In the genomic region with DNA sequence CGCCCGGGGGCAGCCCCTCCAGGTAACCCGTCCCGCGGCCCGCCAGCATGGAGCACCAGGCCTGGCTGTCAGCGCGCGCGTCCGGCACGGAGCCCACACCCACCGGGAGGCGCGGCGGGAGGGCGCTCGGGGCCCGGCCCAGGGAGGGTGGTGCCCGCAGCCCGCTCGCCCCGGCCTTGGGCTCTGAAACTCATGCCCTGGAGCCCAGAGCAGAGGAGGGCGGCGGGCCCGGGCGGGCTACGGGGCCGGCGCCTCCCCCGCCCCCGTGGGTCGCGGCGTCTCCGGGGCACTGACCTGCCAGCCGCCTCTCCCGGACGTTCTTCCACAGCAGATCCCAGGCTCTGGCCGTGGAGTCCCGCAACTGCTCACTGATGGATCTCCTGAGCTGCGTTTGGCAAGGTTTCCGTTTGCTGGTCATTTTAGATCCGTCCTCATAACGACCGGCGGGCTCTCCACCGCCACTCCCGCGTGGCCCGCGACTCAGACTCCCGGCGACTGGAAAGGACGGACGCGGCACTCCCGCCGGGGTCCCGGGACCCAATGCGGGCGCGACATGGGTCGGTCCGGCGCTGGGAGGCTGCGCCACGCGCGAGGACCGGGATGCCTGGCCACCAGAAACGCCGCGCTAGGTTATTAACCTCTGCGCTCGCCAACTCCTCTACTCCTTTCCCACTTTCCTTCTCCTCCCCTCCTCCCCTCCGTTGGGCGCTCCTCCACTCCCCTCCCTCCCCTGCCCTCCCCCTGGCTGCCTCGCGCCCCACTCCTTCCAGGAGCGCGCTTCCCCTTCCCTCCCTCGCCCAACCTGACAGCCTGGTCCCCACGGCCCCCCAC, we compare ENCODE assay signal across 8 cellular contexts.
A peak's percentile ranks its signal among the peaks of the same experiment; 100 is the strongest.
DNase-seq lines count a peak whose midpoint lies in the region; ATAC-seq and TF ChIP-seq lines count a peak whose summit lies in the region.

No MANE protein-coding gene starts in this region.

- H3K27me3 Mint-ChIP-seq in CD14-positive monocyte (ENCODE audit: low read depth in 3 of 3) (peaks cover 0 to 3% (median 2%) of the 10 kb centered on the region in 3 donors), nephron progenitor cell (ENCODE audit: low read depth, poor library complexity) (peaks cover 67% of the 10 kb centered on the region)

- POLR2A ChIA-PET in Panc1 (lab: Charles Lee), result no interaction called here

- CTCF ChIA-PET in Panc1 (lab: Charles Lee), result no interaction called here

- H3K4me1 ChIP-seq in Panc1 (ENCODE audit: control insufficient read depth, insufficient read depth, low read length), result no peaks in the 10 kb centered on the region

- no peaks in the 10 kb centered on the region for H3K36me3 ChIP-seq in Panc1 (ENCODE audit: control insufficient read depth, insufficient read depth, low read length)

- peak; percentile 46 for DNase-seq in CD14-positive monocyte (ENCODE audit: low spot score)
- DNase-seq in Panc1 (ENCODE audit: low read depth, low spot score), result no peak
- DNase-seq in fibroblast of pulmonary artery (ENCODE audit: low read depth), result peak; percentile 52
- peak; percentile 42 for DNase-seq in nephron progenitor cell
- no peak for DNase-seq in cerebellar nuclear complex (lab: John Stamatoyannopoulos, UW)
- no peak for DNase-seq in GM19240 (ENCODE audit: insufficient read length, low spot score)
- DNase-seq in T-helper 2 cell, result no peak

- H3K4me3 Mint-ChIP-seq in CD14-positive monocyte (peak overlapping the region; percentile 88 to 94), nephron progenitor cell (peak overlapping the region; percentile 82)

- peak overlapping the region in 6 of 7 donors; percentile 70 to 88 (median 79) for H3K27ac Mint-ChIP-seq in CD14-positive monocyte
- no peak overlapping the region for H3K27ac Mint-ChIP-seq in nephron progenitor cell

- H3K9me3 Mint-ChIP-seq in CD14-positive monocyte (peaks cover 0 to 1% (median 0%) of the 10 kb centered on the region in 7 donors), nephron progenitor cell (peaks cover 4% of the 10 kb centered on the region)

- no peaks in the 10 kb centered on the region for H3K9me3 ChIP-seq in Panc1 (ENCODE audit: control insufficient read depth, insufficient read depth, low read depth, low read length)

- no peak for TF ChIP-seq CTCF in CD14-positive monocyte (IDR thresholded peaks at IDR 0.05)
- TF ChIP-seq CTCF in Panc1 (IDR thresholded peaks at IDR 0.05), result no peak
- no peak for TF ChIP-seq CTCF in fibroblast of pulmonary artery (IDR thresholded peaks at IDR 0.05; ENCODE audit: low read length, missing control alignments)
- no peak for TF ChIP-seq CTCF in nephron progenitor cell (IDR thresholded peaks at IDR 0.05)

- ATAC-seq in Panc1 (peak; percentile 81), HG03196 (IDR thresholded peaks at IDR 0.05; ENCODE audit: unreplicated experiment) (no peak)

- no TSS peak for BruUV-seq in Panc1 (replicated peaks; lab: Mats Ljungman, UMichigan)

- H3K27me3 ChIP-seq in Panc1 (ENCODE audit: control insufficient read depth, insufficient read depth, low read length), result peaks cover 2% of the 10 kb centered on the region; the same call in 1 of the 2 replicates

- H3K27ac ChIP-seq in Panc1 (ENCODE audit: low read length), result no peak overlapping the region

- peaks cover 56% of the 10 kb centered on the region for H3K4me1 Mint-ChIP-seq in CD14-positive monocyte
- H3K4me1 Mint-ChIP-seq in nephron progenitor cell, result peaks cover 6% of the 10 kb centered on the region

- intact Hi-C loops in CD14-positive monocyte (cut with micrococcal nuclease) (loop anchor here (5.0 kb wide), 2 partner anchors 192 to 382 kb away; no protein-coding TSS in a partner anchor), Panc1 (cut with micrococcal nuclease; ENCODE audit: unreplicated experiment) (no loop called here)

- H3K36me3 Mint-ChIP-seq in CD14-positive monocyte, result peaks cover 0 to 2% of the 10 kb centered on the region in 2 donors
- no peaks in the 10 kb centered on the region for H3K36me3 Mint-ChIP-seq in nephron progenitor cell (ENCODE audit: low read depth)

- H3K4me3 ChIP-seq in Panc1 (ENCODE audit: low read depth in 2 of 2, low read length in 2 of 2) (peak overlapping the region; percentile 52 to 58), fibroblast of pulmonary artery (replicated peaks; ENCODE audit: low read depth, low read length) (peak overlapping the region; percentile 76)

- in situ Hi-C loops in Panc1 (cut with HindIII; ENCODE audit: low pct_unique_long_range_greater_than_20kb, low sequenced_read_pairs), result no loop called here

Comparison
In these comparisons a context has a peak if more than half of its experiments do, and no peak if none do; other contexts are left out.
1. DNase-seq: peak in CD14-positive monocyte (single experiment), fibroblast of pulmonary artery (single experiment) and nephron progenitor cell (single experiment); none in Panc1 (single experiment), cerebellar nuclear complex (0 of 2), GM19240 (single experiment) and T-helper 2 cell (0 of 5).